In genomic region chr19:41912899-41913475, GRCh38 we compare ENCODE assay signal across 1 cellular context.
TF ChIP-seq lines count a peak whose summit lies in the region.

No MANE protein-coding gene starts in this region.

TF ChIP-seq in neural cell, 6 proteins besides CTCF, POLR2A, EP300 and RAD21 (continued from another document):
- TF ChIP-seq REST (IDR thresholded peaks at IDR 0.05; ENCODE audit: borderline replicate concordance) = no peak
